1 cellular context compared by ENCODE assay signal in the genomic region with DNA sequence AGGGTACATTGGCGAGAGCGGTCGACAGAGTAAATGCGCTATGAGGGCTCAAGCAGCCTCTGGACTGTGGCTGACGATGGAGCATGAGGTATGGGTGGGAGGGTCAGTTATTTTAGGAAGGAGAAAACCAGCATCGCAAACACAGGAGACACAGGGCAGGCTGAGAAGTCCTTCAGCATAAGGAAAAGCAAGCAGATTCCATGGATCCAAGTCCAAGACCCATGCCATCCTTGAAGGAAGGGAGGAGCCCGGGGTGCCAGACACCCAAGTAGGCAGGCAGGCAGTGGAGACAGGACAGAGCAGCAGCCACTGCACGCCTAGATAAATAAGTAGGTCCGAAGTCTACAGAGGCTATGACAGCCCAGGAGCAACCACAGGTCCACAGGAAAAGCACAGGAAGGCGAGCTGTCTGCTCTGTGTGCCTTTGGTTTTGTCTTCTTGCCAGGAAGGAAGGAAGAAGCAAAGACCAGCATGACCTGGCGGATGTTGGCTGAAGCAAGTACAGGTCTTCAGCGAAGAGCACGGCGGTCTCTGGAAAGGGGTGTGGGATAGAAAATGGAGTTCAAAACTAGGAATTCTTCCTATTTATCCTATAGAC.
A peak's percentile ranks its signal among the peaks of the same experiment; 100 is the strongest.
TF ChIP-seq lines count a peak whose summit lies in the region.

No MANE protein-coding gene starts in this region.

TF ChIP-seq in HepG2, 621 proteins besides CTCF, POLR2A, EP300 and RAD21 (continued from another document and continues in another):
- peak; percentile 49; the same call in 1 of the 2 replicates for TF ChIP-seq HINFP (CRISPR knock-in tag; IDR thresholded peaks at IDR 0.05; ENCODE audit: low read depth)
- peak; percentile 81 for TF ChIP-seq MEIS1 (CRISPR knock-in tag; IDR thresholded peaks at IDR 0.05; ENCODE audit: borderline replicate concordance)
- no peak for TF ChIP-seq RELA (CRISPR knock-in tag; IDR thresholded peaks at IDR 0.05)
- no peak for TF ChIP-seq PRMT3 (CRISPR knock-in tag; IDR thresholded peaks at IDR 0.05; ENCODE audit: borderline replicate concordance, low read depth)
- TF ChIP-seq TARDBP (CRISPR knock-in tag; IDR thresholded peaks at IDR 0.05) = 0 out of 2 replicates have a peak, but pooled peaks have one; percentile 58
- no peak for TF ChIP-seq HOXD1 (CRISPR knock-in tag; IDR thresholded peaks at IDR 0.05)
- no peak for TF ChIP-seq ZKSCAN8 (CRISPR knock-in tag; IDR thresholded peaks at IDR 0.05; ENCODE audit: borderline replicate concordance)
- TF ChIP-seq TAF15 (IDR thresholded peaks at IDR 0.05; ENCODE audit: low read depth, low read length, poor library complexity, severe bottlenecking) = no peak
- TF ChIP-seq FOXA1 (IDR thresholded peaks at IDR 0.05) = no peak
- TF ChIP-seq FOXA1 (CRISPR knock-in tag; IDR thresholded peaks at IDR 0.05) = peak; percentile 84
- TF ChIP-seq, protein P1, sequence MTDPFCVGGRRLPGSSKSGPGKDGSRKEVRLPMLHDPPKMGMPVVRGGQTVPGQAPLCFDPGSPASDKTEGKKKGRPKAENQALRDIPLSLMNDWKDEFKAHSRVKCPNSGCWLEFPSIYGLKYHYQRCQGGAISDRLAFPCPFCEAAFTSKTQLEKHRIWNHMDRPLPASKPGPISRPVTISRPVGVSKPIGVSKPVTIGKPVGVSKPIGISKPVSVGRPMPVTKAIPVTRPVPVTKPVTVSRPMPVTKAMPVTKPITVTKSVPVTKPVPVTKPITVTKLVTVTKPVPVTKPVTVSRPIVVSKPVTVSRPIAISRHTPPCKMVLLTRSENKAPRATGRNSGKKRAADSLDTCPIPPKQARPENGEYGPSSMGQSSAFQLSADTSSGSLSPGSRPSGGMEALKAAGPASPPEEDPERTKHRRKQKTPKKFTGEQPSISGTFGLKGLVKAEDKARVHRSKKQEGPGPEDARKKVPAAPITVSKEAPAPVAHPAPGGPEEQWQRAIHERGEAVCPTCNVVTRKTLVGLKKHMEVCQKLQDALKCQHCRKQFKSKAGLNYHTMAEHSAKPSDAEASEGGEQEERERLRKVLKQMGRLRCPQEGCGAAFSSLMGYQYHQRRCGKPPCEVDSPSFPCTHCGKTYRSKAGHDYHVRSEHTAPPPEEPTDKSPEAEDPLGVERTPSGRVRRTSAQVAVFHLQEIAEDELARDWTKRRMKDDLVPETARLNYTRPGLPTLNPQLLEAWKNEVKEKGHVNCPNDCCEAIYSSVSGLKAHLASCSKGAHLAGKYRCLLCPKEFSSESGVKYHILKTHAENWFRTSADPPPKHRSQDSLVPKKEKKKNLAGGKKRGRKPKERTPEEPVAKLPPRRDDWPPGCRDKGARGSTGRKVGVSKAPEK (CRISPR knock-in tag; IDR thresholded peaks at IDR 0.05; ENCODE audit: borderline replicate concordance) = no peak
- TF ChIP-seq NFRKB (IDR thresholded peaks at IDR 0.05) = no peak
- TF ChIP-seq XBP1 (CRISPR knock-in tag; IDR thresholded peaks at IDR 0.05) = no peak
- TF ChIP-seq PLRG1 (conservative IDR thresholded peaks at IDR 0.05) = no peak
- TF ChIP-seq NFKB2 (CRISPR knock-in tag; IDR thresholded peaks at IDR 0.05; ENCODE audit: borderline replicate concordance) = peak; percentile 48; the same call in 1 of the 2 replicates
- TF ChIP-seq ZNF605 (CRISPR knock-in tag; IDR thresholded peaks at IDR 0.05) = 0 out of 2 replicates have a peak, but pooled peaks have one; percentile 41
- no peak for TF ChIP-seq SPEN (CRISPR knock-in tag; IDR thresholded peaks at IDR 0.05; ENCODE audit: low read depth)
- peak; percentile 51; the same call in 1 of the 2 replicates for TF ChIP-seq ZNF792 (CRISPR knock-in tag; IDR thresholded peaks at IDR 0.05)
- peak; percentile 56; the same call in 1 of the 2 replicates for TF ChIP-seq FOXK1 (CRISPR knock-in tag; IDR thresholded peaks at IDR 0.05; ENCODE audit: borderline replicate concordance, low read depth)
- TF ChIP-seq MEF2D (CRISPR knock-in tag; IDR thresholded peaks at IDR 0.05) = peak; percentile 52; the same call in 1 of the 2 replicates
- TF ChIP-seq, protein P2, sequence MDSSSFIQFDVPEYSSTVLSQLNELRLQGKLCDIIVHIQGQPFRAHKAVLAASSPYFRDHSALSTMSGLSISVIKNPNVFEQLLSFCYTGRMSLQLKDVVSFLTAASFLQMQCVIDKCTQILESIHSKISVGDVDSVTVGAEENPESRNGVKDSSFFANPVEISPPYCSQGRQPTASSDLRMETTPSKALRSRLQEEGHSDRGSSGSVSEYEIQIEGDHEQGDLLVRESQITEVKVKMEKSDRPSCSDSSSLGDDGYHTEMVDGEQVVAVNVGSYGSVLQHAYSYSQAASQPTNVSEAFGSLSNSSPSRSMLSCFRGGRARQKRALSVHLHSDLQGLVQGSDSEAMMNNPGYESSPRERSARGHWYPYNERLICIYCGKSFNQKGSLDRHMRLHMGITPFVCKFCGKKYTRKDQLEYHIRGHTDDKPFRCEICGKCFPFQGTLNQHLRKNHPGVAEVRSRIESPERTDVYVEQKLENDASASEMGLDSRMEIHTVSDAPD (CRISPR knock-in tag; IDR thresholded peaks at IDR 0.05) = 0 out of 2 replicates have a peak, but pooled peaks have one; percentile 49
- TF ChIP-seq IKZF1 (IDR thresholded peaks at IDR 0.05) = no peak
- TF ChIP-seq CEBPG (CRISPR knock-in tag; IDR thresholded peaks at IDR 0.05) = peak; percentile 41
- TF ChIP-seq, protein P3, sequence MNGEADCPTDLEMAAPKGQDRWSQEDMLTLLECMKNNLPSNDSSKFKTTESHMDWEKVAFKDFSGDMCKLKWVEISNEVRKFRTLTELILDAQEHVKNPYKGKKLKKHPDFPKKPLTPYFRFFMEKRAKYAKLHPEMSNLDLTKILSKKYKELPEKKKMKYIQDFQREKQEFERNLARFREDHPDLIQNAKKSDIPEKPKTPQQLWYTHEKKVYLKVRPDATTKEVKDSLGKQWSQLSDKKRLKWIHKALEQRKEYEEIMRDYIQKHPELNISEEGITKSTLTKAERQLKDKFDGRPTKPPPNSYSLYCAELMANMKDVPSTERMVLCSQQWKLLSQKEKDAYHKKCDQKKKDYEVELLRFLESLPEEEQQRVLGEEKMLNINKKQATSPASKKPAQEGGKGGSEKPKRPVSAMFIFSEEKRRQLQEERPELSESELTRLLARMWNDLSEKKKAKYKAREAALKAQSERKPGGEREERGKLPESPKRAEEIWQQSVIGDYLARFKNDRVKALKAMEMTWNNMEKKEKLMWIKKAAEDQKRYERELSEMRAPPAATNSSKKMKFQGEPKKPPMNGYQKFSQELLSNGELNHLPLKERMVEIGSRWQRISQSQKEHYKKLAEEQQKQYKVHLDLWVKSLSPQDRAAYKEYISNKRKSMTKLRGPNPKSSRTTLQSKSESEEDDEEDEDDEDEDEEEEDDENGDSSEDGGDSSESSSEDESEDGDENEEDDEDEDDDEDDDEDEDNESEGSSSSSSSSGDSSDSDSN (CRISPR knock-in tag; IDR thresholded peaks at IDR 0.05) = peak; percentile 37; the same call in 1 of the 2 replicates
- TF ChIP-seq TEF (CRISPR knock-in tag; IDR thresholded peaks at IDR 0.05) = no peak
- peak; percentile 52 for TF ChIP-seq CREM (IDR thresholded peaks at IDR 0.05)
- TF ChIP-seq CREM (CRISPR knock-in tag; IDR thresholded peaks at IDR 0.05) = no peak
- TF ChIP-seq KLF16 (CRISPR knock-in tag; IDR thresholded peaks at IDR 0.05) = 0 out of 4 replicates have a peak, but pooled peaks of 1 of the 2 experiments have one; percentile 27
- TF ChIP-seq JUN (CRISPR knock-in tag; IDR thresholded peaks at IDR 0.05) = peak; percentile 37; the same call in 1 of the 2 replicates
- TF ChIP-seq AGO2 (optimal IDR thresholded peaks at IDR 0.05; ENCODE audit: low read depth, low read length) = no peak
- TF ChIP-seq ZNF709 (CRISPR knock-in tag; IDR thresholded peaks at IDR 0.05) = no peak
- peak; percentile 76 for TF ChIP-seq SALL1 (CRISPR knock-in tag; IDR thresholded peaks at IDR 0.05)
- TF ChIP-seq PAXIP1 (CRISPR knock-in tag; conservative IDR thresholded peaks at IDR 0.05) = peak; percentile 76
- TF ChIP-seq, protein P4, sequence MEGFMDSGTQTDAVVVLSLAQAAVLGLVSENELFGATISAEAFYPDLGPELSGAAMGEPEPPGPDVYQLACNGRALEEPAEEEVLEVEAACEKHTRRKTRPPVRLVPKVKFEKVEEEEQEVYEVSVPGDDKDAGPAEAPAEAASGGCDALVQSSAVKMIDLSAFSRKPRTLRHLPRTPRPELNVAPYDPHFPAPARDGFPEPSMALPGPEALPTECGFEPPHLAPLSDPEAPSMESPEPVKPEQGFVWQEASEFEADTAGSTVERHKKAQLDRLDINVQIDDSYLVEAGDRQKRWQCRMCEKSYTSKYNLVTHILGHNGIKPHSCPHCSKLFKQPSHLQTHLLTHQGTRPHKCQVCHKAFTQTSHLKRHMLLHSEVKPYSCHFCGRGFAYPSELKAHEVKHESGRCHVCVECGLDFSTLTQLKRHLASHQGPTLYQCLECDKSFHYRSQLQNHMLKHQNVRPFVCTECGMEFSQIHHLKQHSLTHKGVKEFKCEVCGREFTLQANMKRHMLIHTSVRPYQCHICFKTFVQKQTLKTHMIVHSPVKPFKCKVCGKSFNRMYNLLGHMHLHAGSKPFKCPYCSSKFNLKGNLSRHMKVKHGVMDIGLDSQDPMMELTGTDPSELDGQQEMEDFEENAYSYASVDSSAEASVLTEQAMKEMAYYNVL (CRISPR knock-in tag; IDR thresholded peaks at IDR 0.05; ENCODE audit: borderline replicate concordance) = peak; percentile 65; the same call in 1 of the 2 replicates
- TF ChIP-seq ISL2 (CRISPR knock-in tag; IDR thresholded peaks at IDR 0.05) = peak; percentile 58; the same call in 1 of the 2 replicates
- no peak for TF ChIP-seq ZEB1 (IDR thresholded peaks at IDR 0.05; ENCODE audit: insufficient replicate concordance, low read depth)
- no peak for TF ChIP-seq ZNF784 (CRISPR knock-in tag; IDR thresholded peaks at IDR 0.05; ENCODE audit: borderline replicate concordance)
- TF ChIP-seq HMG20B (CRISPR knock-in tag; conservative IDR thresholded peaks at IDR 0.05) = 0 out of 2 replicates have a peak, but pooled peaks have one; percentile 12
- TF ChIP-seq BRD4 (CRISPR knock-in tag; IDR thresholded peaks at IDR 0.05) = peak; percentile 86
- no peak for TF ChIP-seq SIN3A (IDR thresholded peaks at IDR 0.05; ENCODE audit: borderline replicate concordance, low read depth, low read length)
- no peak; the same call in 1 of the 2 replicates for TF ChIP-seq PITX1 (CRISPR knock-in tag; IDR thresholded peaks at IDR 0.05)
